Comparison of ENCODE assay signal across 26 cellular contexts in the genomic region with DNA sequence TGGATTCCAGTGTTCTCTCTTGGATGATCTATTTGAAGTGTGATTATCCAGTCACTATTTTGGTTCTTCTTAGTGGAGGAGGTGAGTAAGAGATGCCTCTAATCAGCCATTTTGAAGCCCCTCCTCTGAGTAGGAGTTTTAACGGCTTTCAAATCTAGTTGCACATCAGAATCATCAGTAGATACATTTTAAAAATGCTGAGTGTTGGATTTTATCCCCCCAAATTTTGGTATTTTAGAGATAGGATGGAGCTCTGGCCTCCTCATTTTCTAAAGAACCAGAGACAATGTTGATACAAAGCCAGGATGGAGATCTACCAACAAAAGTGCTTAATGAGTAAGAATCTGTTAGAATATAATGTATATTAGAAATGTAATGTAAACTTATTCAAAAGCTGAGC.
"Had no signal": no experiment of that assay in that cellular context is flagged by ENCODE, and none has a peak within 500 bp of the region (broad histone marks: within the 10 kb centered on the region; RNA-seq: fewer than 3 reads in every experiment).

No MANE protein-coding gene starts in this region.

- H3K9me3 ChIP-seq: suprapubic skin, thyroid gland, upper lobe of right lung, uterus, vagina had no signal

- H3K4me3 ChIP-seq: stomach, suprapubic skin, testis, thoracic aorta, thyroid gland, tibial artery, tibial nerve, transverse colon, upper lobe of left lung, upper lobe of right lung, uterus, vagina had no signal

- H3K27ac ChIP-seq: stomach, suprapubic skin, testis, thoracic aorta, thyroid gland, tibial artery, tibial nerve, transverse colon, upper lobe of left lung, upper lobe of right lung, uterus, vagina had no signal

- ATAC-seq: stimulated activated effector memory CD8-positive, alpha-beta T cell treated with anti-CD3 and anti-CD28 coated beads, Interleukin-12 subunit alpha, Interleukin-12 subunit beta, amount 100 ng/mL, for 72 hours; stimulated activated memory B cell treated with anti-CD40 and anti-IgM and Interleukin-4, amounts not matched to agents 10 μg/mL and 1 μg/mL and 100 μg/mL, for 72 hours; stimulated activated naive B cell treated with anti-CD40 and anti-IgM and Interleukin-4, amounts not matched to agents 10 μg/mL and 1 μg/mL and 100 μg/mL, for 72 hours; stimulated activated naive CD8-positive, alpha-beta T cell treated with anti-CD3 and anti-CD28 coated beads, Interleukin-15, amount 100 ng/mL, for 72 hours; stimulated activated naive CD8-positive, alpha-beta T cell treated with anti-CD3 and anti-CD28 coated beads, Interleukin-15, Interleukin-2, amounts not matched to agents 100 U/mL and 50 U/mL, for 24 hours; upper lobe of right lung had no signal

- H3K4me1 ChIP-seq: stomach, suprapubic skin, testis, transverse colon, upper lobe of left lung, upper lobe of right lung, uterus, vagina had no signal

- FAIRE-seq: urothelium cell line had no signal

- H3K36me3 ChIP-seq: stomach, suprapubic skin, thoracic aorta, thyroid gland, tibial artery, tibial nerve, transverse colon, upper lobe of left lung, upper lobe of right lung, uterus, vagina had no signal

- DNase-seq: stimulated activated CD4-positive, alpha-beta T cell treated with anti-CD3 and anti-CD28 coated beads, Interleukin-2, amount 100 ng/mL, for 48 hours; stimulated activated CD4-positive, alpha-beta T cell treated with anti-CD3 and anti-CD28 coated beads, Interleukin-4, amount 100 ng/mL, for 1 hour; stimulated activated CD4-positive, alpha-beta T cell treated with anti-CD3 and anti-CD28 coated beads, Interleukin-4, amount 100 ng/mL, for 24 hours; stimulated activated CD4-positive, alpha-beta T cell treated with anti-CD3 and anti-CD28 coated beads, Interleukin-4, amount 100 ng/mL, for 4 hours; stimulated activated CD8-positive, alpha-beta memory T cell treated with anti-CD3 and anti-CD28 coated beads, Interleukin-4, amount 100 ng/mL, for 48 hours; stimulated activated naive B cell treated with anti-CD40 and anti-IgM and Interleukin-4, amounts not matched to agents 10 μg/mL and 1 μg/mL and 100 μg/mL, for 72 hours; stimulated activated naive CD4-positive, alpha-beta T cell; stimulated activated naive CD4-positive, alpha-beta T cell treated with Interleukin-2 at 50 U/mL for 16 hours; stimulated activated naive CD8-positive, alpha-beta T cell treated with anti-CD3 and anti-CD28 coated beads, Interleukin-15, amount 100 ng/mL, for 72 hours; stimulated activated naive CD8-positive, alpha-beta T cell treated with anti-CD3 and anti-CD28 coated beads, Interleukin-15, Interleukin-2, amounts not matched to agents 100 U/mL and 50 U/mL, for 24 hours; stomach; substantia nigra; testis; thyroid gland; tibial artery; transverse colon; upper lobe of left lung; upper lobe of right lung; uterus had no signal

- H3K27me3 ChIP-seq: stomach, suprapubic skin, testis, thyroid gland, tibial artery, tibial nerve, transverse colon, upper lobe of left lung, upper lobe of right lung, uterus, vagina had no signal
